ENCODE assay signal across 8 cellular contexts in the genomic region with DNA sequence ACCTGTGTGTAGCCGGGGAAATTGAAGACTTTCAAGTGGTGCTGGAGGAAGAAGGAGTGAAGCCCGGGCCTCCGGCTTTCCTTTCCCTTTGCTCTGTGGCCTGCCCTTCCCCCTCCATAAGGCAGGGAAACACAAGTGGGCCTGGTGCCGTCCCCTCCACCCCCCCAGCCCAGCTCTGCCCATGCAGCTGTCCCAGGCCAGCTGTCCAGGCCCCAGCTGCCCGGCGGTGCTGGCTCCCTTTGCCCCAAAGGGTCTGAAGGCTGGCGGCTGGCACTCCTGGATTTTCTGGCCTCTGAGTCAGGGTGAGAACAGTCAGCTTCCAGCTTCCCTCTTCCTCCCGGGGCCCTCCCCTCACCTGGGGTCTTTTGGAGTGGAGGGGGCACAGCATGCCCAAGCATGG. TPM values are rescaled to one million over a fixed set of nuclear protein-coding genes. Genes with fewer than 3 reads are reported as not detected.
A peak's percentile ranks its signal among the peaks of the same experiment; 100 is the strongest.
DNase-seq lines count a peak whose midpoint lies in the region; ATAC-seq lines count a peak whose summit lies in the region.
"Had no signal": no experiment of that assay in that cellular context is flagged by ENCODE, and none has a peak within 500 bp of the region (broad histone marks: within the 10 kb centered on the region; RNA-seq: fewer than 3 reads in every experiment).

No MANE protein-coding gene starts in this region.

- H3K4me1 ChIP-seq in mesodermal cell (ENCODE audit: control insufficient read depth, insufficient read depth, low read length, poor library complexity, severe bottlenecking), result peaks cover 22% of the 10 kb centered on the region
- peaks cover 58% of the 10 kb centered on the region for H3K4me1 ChIP-seq in stomach smooth muscle (ENCODE audit: control insufficient read depth, insufficient read depth, low read length)

- H3K9me3 ChIP-seq in MG63 (no peaks in the 10 kb centered on the region), mesodermal cell (ENCODE audit: control insufficient read depth, low read length) (no peaks in the 10 kb centered on the region), stomach smooth muscle (ENCODE audit: control insufficient read depth in 2 of 2, low read length in 2 of 2) (no peaks in the 10 kb centered on the region)

- H3K36me3 ChIP-seq in MG63 (peaks cover 3% of the 10 kb centered on the region), mesodermal cell (ENCODE audit: control insufficient read depth, insufficient read depth, low read length) (no peaks in the 10 kb centered on the region), stomach smooth muscle (ENCODE audit: control insufficient read depth in 2 of 2, insufficient read depth in 2 of 2, low read length in 2 of 2) (no peaks in the 10 kb centered on the region)

- WGBS in mesodermal cell (ENCODE audit: insufficient coverage in 2 of 2), 2 experiments, result 74 to 76% methylated on average over 5 to 6 of the region's 8 CpGs

- peak overlapping the region; percentile 78 for H3K27ac ChIP-seq in mesodermal cell (ENCODE audit: low read depth, low read length, severe bottlenecking)
- peak overlapping the region; percentile 81 for H3K27ac ChIP-seq in stomach smooth muscle (ENCODE audit: low read length)

- no peak for ATAC-seq in HG02798 (IDR thresholded peaks at IDR 0.05; ENCODE audit: poor library complexity, unreplicated experiment)

- H3K27me3 ChIP-seq in MG63 (no peaks in the 10 kb centered on the region), stomach smooth muscle (ENCODE audit: control insufficient read depth in 1 of 2, insufficient read depth in 2 of 2, low read length in 2 of 2) (no peaks in the 10 kb centered on the region)

- H3K4me3 ChIP-seq in MG63, result no peak overlapping the region
- H3K4me3 ChIP-seq in mesodermal cell (ENCODE audit: extremely low read depth, insufficient read depth, low read length, poor library complexity, severe bottlenecking), result no peak overlapping the region
- H3K4me3 ChIP-seq in stomach smooth muscle (ENCODE audit: low read length in 2 of 2), result no peak overlapping the region

- DNase-seq in MG63, result peak; percentile 62
- peak in 54 of 56 donors; percentile 29 to 94 (median 81) for DNase-seq in amygdala (lab: John Stamatoyannopoulos, UW)
- DNase-seq in NAMALWA (ENCODE audit: low spot score), result no peak
- no peak for DNase-seq in DMS114 treated with DMSO at 0.1 percent for 48 hours (lab: John Stamatoyannopoulos, UW; ENCODE audit: unreplicated experiment)
- DNase-seq: activated effector memory CD4-positive, alpha-beta T cell treated with Interleukin-2 at 50 U/mL for 16 hours had no signal

- H3K9ac ChIP-seq in stomach smooth muscle (ENCODE audit: low read length in 2 of 2), result peak overlapping the region in 1 of 2 donors; percentile 11

RNA-seq across cellular contexts. Expression of gene CD82, which starts 27.7 kb away (rescaled TPM):
- total RNA-seq in MG63 (2014; rRNA removed; shearing (Covaris generic); ENCODE audit: low replicate concordance), result 34.5 and 61.3 TPM in 2 replicates
- polyA plus RNA-seq in mesodermal cell (2013, experiment 1 of 2), result 34.7 TPM
- polyA plus RNA-seq in mesodermal cell (2013, experiment 2 of 2), result 36.0 TPM

Comparison
In these comparisons a context has a peak if more than half of its experiments do, and no peak if none do; other contexts are left out.
1. DNase-seq: peak in MG63 (single experiment) and amygdala (54 of 56); none in NAMALWA (single experiment) and DMS114 treated with DMSO at 0.1 percent for 48 hours (single experiment).